In the genomic region with DNA sequence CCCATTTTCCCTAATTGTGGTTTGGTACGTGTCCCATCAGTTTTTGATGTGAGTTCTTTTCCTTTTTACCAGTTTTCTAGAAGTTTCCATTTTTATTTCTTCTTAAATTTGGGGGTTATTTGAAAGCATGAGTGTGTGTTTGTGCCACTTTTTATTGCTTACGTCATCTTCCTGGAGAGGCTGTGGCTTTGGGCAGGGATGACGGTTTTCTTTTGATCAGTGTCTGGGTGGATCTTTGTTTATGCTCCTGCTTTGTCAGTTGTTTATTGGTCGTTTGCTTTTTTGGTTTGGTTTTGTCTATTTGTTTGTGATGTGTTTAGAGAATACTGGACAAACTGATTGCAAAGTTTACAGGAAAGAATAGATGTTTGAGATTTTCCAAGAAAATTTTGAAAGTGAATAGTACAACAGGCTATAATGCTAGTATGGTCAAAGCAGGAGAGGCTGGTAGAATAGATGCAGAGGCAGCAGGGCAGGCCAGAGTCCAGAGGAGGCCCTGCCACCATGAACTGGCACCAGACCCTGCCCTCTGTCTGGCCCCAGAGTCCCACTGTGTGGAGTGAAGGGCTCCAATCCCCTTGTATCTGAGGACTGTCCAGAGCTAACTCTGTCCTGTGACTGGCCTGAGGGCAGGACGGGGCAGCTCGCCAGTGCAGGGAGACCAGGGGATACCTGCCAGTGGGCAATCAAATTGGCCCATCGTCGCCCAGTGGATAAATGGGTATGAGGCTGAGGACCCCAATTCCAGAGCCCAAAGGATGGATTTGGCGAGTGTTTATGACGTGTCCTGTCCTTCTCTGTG, we compare ENCODE assay signal across 15 cellular contexts. TPM values are rescaled to one million over a fixed set of nuclear protein-coding genes. Genes with fewer than 3 reads are reported as not detected.
DNase-seq lines count a peak whose midpoint lies in the region; ATAC-seq and TF ChIP-seq lines count a peak whose summit lies in the region.
"Had no signal": no experiment of that assay in that cellular context is flagged by ENCODE, and none has a peak within 500 bp of the region (broad histone marks: within the 10 kb centered on the region; RNA-seq: fewer than 3 reads in every experiment).

No MANE protein-coding gene starts in this region.

- peak; percentile 68 for ATAC-seq in CD8-positive, alpha-beta T cell

- no peak overlapping the region for H2AFZ ChIP-seq in hepatocyte

- no peaks in the 10 kb centered on the region for H3K79me2 ChIP-seq in hepatocyte

- H3K9me3 Mint-ChIP-seq in activated CD4-positive, alpha-beta T cell treated with anti-CD3 and anti-CD28 coated beads, Interleukin-2, amount 10 ng/mL, durations not matched to agents 7 days and 5 days, result peaks cover 3% of the 10 kb centered on the region
- H3K9me3 Mint-ChIP-seq in CD8-positive, alpha-beta T cell, result no peaks in the 10 kb centered on the region
- peaks cover 4% of the 10 kb centered on the region for H3K9me3 Mint-ChIP-seq in T-helper 1 cell treated with Interleukin-12 subunit alpha and Interleukin-12 subunit beta and Interleukin-4 antibody, amounts not matched to agents 30 μg/mL and 1 μg/mL, for 36 hours
- H3K9me3 Mint-ChIP-seq: activated T-helper 2 cell treated with anti-CD3 and anti-CD28 coated beads, Interferon-gamma antibody, Interleukin-2, Interleukin-4, amounts not matched to agents 10 μg/mL and 5 μg/mL and 100 μg/mL, durations not matched to agents 14 hours and 24 hours and 36 hours had no signal

- peaks cover 17% of the 10 kb centered on the region for H3K4me1 Mint-ChIP-seq in activated CD4-positive, alpha-beta T cell treated with anti-CD3 and anti-CD28 coated beads, Interleukin-2, amount 10 ng/mL, durations not matched to agents 7 days and 5 days
- peaks cover 6% of the 10 kb centered on the region for H3K4me1 Mint-ChIP-seq in CD8-positive, alpha-beta T cell (ENCODE audit: low read depth)
- peaks cover 17% of the 10 kb centered on the region for H3K4me1 Mint-ChIP-seq in T-helper 1 cell treated with Interleukin-12 subunit alpha and Interleukin-12 subunit beta and Interleukin-4 antibody, amounts not matched to agents 30 μg/mL and 1 μg/mL, for 36 hours (ENCODE audit: low read depth)

- WGBS in hepatocyte (ENCODE audit: low lambda C conversion rate, missing lambda C conversion rate), result 71% methylated on average over 10 of the region's 10 CpGs
- 73% methylated on average over 10 of the region's 10 CpGs for WGBS in suprapubic skin

- H3K27me3 Mint-ChIP-seq in activated CD4-positive, alpha-beta T cell treated with anti-CD3 and anti-CD28 coated beads, Interleukin-2, amount 10 ng/mL, durations not matched to agents 7 days and 5 days, result peaks cover 14% of the 10 kb centered on the region
- H3K27me3 Mint-ChIP-seq in CD8-positive, alpha-beta T cell (ENCODE audit: low read depth), result peaks cover 20% of the 10 kb centered on the region
- no peaks in the 10 kb centered on the region for H3K27me3 Mint-ChIP-seq in T-helper 1 cell treated with Interleukin-12 subunit alpha and Interleukin-12 subunit beta and Interleukin-4 antibody, amounts not matched to agents 30 μg/mL and 1 μg/mL, for 36 hours (ENCODE audit: low read depth)

- TF ChIP-seq POLR2A in suprapubic skin (IDR thresholded peaks at IDR 0.05), result no peak

- POLR2A ChIA-PET in activated CD4-positive, alpha-beta T cell treated with anti-CD3 and anti-CD28 coated beads, Interleukin-2, amount 10 ng/mL, durations not matched to agents 7 days and 5 days (lab: Charles Lee), result no interaction called here
- POLR2A ChIA-PET in CD8-positive, alpha-beta T cell (lab: Charles Lee), result no interaction called here

- H3K4me3 ChIP-seq in CD8-positive, alpha-beta T cell (ENCODE audit: low read depth, low read length), result no peak overlapping the region
- H3K4me3 ChIP-seq in hepatocyte (no peak overlapping the region), suprapubic skin (no peak overlapping the region)

- TF ChIP-seq CTCF in CD8-positive, alpha-beta T cell (IDR thresholded peaks at IDR 0.05), result no peak
- TF ChIP-seq CTCF in hepatocyte (IDR thresholded peaks at IDR 0.05; ENCODE audit: poor library complexity) (no peak), suprapubic skin (IDR thresholded peaks at IDR 0.05) (no peak)

- DNase-seq in activated CD4-positive, alpha-beta T cell treated with anti-CD3 and anti-CD28 coated beads, Interleukin-2, amount 10 ng/mL, durations not matched to agents 7 days and 5 days, result peak; percentile 49
- DNase-seq in activated CD4-positive, alpha-beta T cell treated with anti-CD3 and anti-CD28 coated beads, Interleukin-2, amount 50 U/mL, for 48 hours, result no peak
- DNase-seq in CD8-positive, alpha-beta T cell, result peak in 1 of 7 experiments; percentile 47
- DNase-seq in hepatocyte (ENCODE audit: low spot score) (no peak), GF-D8 (lab: John Stamatoyannopoulos, UW) (no peak), NCI-H526 treated with DMSO at 0.1 percent for 48 hours (lab: John Stamatoyannopoulos, UW) (no peak), suprapubic skin (ENCODE audit: low spot score in 2 of 2) (no peak)
- DNase-seq: activated CD4-positive, alpha-beta T cell treated with anti-CD3 and anti-CD28 coated beads for 48 hours; anterior cingulate cortex; hypothalamus; midbrain; MV-4-11; NCI-H187 treated with DMSO at 0.1 percent for 48 hours had no signal

- intact Hi-C loops in CD8-positive, alpha-beta T cell (cut with DNase I, micrococcal nuclease), result no loop called here

- no peak overlapping the region for H3K27ac ChIP-seq in CD8-positive, alpha-beta T cell (ENCODE audit: low read depth, low read length)
- H3K27ac ChIP-seq in hepatocyte, result peak overlapping the region; percentile 75
- no peak overlapping the region for H3K27ac ChIP-seq in suprapubic skin

- H3K4me2 ChIP-seq in hepatocyte, result no peak overlapping the region

- no peaks in the 10 kb centered on the region for H3K27me3 ChIP-seq in CD8-positive, alpha-beta T cell (ENCODE audit: insufficient read depth, low read length)
- no peaks in the 10 kb centered on the region for H3K27me3 ChIP-seq in hepatocyte
- peaks cover 19% of the 10 kb centered on the region for H3K27me3 ChIP-seq in suprapubic skin

- no peaks in the 10 kb centered on the region for H3K9me3 ChIP-seq in CD8-positive, alpha-beta T cell (ENCODE audit: low read length)
- H3K9me3 ChIP-seq in hepatocyte (ENCODE audit: low read depth) (no peaks in the 10 kb centered on the region), suprapubic skin (no peaks in the 10 kb centered on the region)

- peak overlapping the region; percentile 23 for H3K4me3 Mint-ChIP-seq in activated CD4-positive, alpha-beta T cell treated with anti-CD3 and anti-CD28 coated beads, Interleukin-2, amount 10 ng/mL, durations not matched to agents 7 days and 5 days
- H3K4me3 Mint-ChIP-seq in CD8-positive, alpha-beta T cell, result no peak overlapping the region
- H3K4me3 Mint-ChIP-seq in T-helper 1 cell treated with Interleukin-12 subunit alpha and Interleukin-12 subunit beta and Interleukin-4 antibody, amounts not matched to agents 30 μg/mL and 1 μg/mL, for 36 hours, result peak overlapping the region; percentile 35

- no peak for TF ChIP-seq EP300 in suprapubic skin (IDR thresholded peaks at IDR 0.05)

- H3K4me1 ChIP-seq in CD8-positive, alpha-beta T cell (ENCODE audit: insufficient read depth, low read length), result peaks cover 9% of the 10 kb centered on the region
- peaks cover 6% of the 10 kb centered on the region for H3K4me1 ChIP-seq in hepatocyte (ENCODE audit: insufficient read depth)
- H3K4me1 ChIP-seq in suprapubic skin, result peaks cover 22% of the 10 kb centered on the region

- peaks cover 3% of the 10 kb centered on the region for H3K36me3 Mint-ChIP-seq in activated CD4-positive, alpha-beta T cell treated with anti-CD3 and anti-CD28 coated beads, Interleukin-2, amount 10 ng/mL, durations not matched to agents 7 days and 5 days (ENCODE audit: low read depth)
- H3K36me3 Mint-ChIP-seq in CD8-positive, alpha-beta T cell, result no peaks in the 10 kb centered on the region
- peaks cover 6% of the 10 kb centered on the region for H3K36me3 Mint-ChIP-seq in T-helper 1 cell treated with Interleukin-12 subunit alpha and Interleukin-12 subunit beta and Interleukin-4 antibody, amounts not matched to agents 30 μg/mL and 1 μg/mL, for 36 hours (ENCODE audit: low read depth)

- H3K36me3 ChIP-seq in CD8-positive, alpha-beta T cell (ENCODE audit: insufficient read depth, low read length), result no peaks in the 10 kb centered on the region
- no peaks in the 10 kb centered on the region for H3K36me3 ChIP-seq in hepatocyte (replicated peaks; ENCODE audit: insufficient read depth, low read depth)
- H3K36me3 ChIP-seq in suprapubic skin, result no peaks in the 10 kb centered on the region

- H4K20me1 ChIP-seq in hepatocyte (ENCODE audit: insufficient read depth, poor library complexity, severe bottlenecking), result no peaks in the 10 kb centered on the region

- CTCF ChIA-PET in activated CD4-positive, alpha-beta T cell treated with anti-CD3 and anti-CD28 coated beads, Interleukin-2, amount 10 ng/mL, durations not matched to agents 7 days and 5 days (lab: Charles Lee), result interaction anchor here (0.6 kb wide), 1 partner anchor 455 kb away, joined by 3 read pairs; no protein-coding TSS in a partner anchor
- CTCF ChIA-PET in CD8-positive, alpha-beta T cell (lab: Charles Lee), result interaction anchor here (3.0 kb wide), 1 partner anchor 8 kb away, joined by 11 read pairs; no protein-coding TSS in a partner anchor

- H3K9me2 ChIP-seq in hepatocyte (replicated peaks; ENCODE audit: insufficient read depth), result no peaks in the 10 kb centered on the region

- peak overlapping the region; percentile 87 for H3K27ac Mint-ChIP-seq in activated CD4-positive, alpha-beta T cell treated with anti-CD3 and anti-CD28 coated beads, Interleukin-2, amount 10 ng/mL, durations not matched to agents 7 days and 5 days
- peak overlapping the region; percentile 12 for H3K27ac Mint-ChIP-seq in CD8-positive, alpha-beta T cell
- H3K27ac Mint-ChIP-seq in T-helper 1 cell treated with Interleukin-12 subunit alpha and Interleukin-12 subunit beta and Interleukin-4 antibody, amounts not matched to agents 30 μg/mL and 1 μg/mL, for 36 hours, result peak overlapping the region; percentile 88
- H3K27ac Mint-ChIP-seq: activated T-helper 2 cell treated with anti-CD3 and anti-CD28 coated beads, Interferon-gamma antibody, Interleukin-2, Interleukin-4, amounts not matched to agents 10 μg/mL and 5 μg/mL and 100 μg/mL, durations not matched to agents 14 hours and 24 hours and 36 hours had no signal

RNA-seq across cellular contexts. Expression of gene SNED1, which starts 23.4 kb away (rescaled TPM):
- 1 to 10 TPM; 6.1 to 8.6 TPM for total RNA-seq in activated CD4-positive, alpha-beta T cell treated with anti-CD3 and anti-CD28 coated beads, Interleukin-2, amount 10 ng/mL, durations not matched to agents 7 days and 5 days
- 10 to 100 TPM; 32.4 to 38.4 TPM for total RNA-seq in CD8-positive, alpha-beta T cell
- total RNA-seq in hepatocyte (3.5 and 6.5 TPM in 2 replicates), suprapubic skin (10 to 100 TPM in 3 of 4 donors, 1 to 10 TPM in 1; 5.6 to 31.9 (median 13.2) TPM)
- 3.7 and 4.6 TPM in 2 replicates for polyA plus RNA-seq in hepatocyte

Comparison
In these comparisons a context has a peak if more than half of its experiments do, and no peak if none do; other contexts are left out.
1. H3K27ac Mint-ChIP-seq: peak in every context shown above with its lines; median percentile 88 in T-helper 1 cell treated with Interleukin-12 subunit alpha and Interleukin-12 subunit beta and Interleukin-4 antibody, amounts not matched to agents 30 μg/mL and 1 μg/mL, for 36 hours; 87 in activated CD4-positive, alpha-beta T cell treated with anti-CD3 and anti-CD28 coated beads, Interleukin-2, amount 10 ng/mL, durations not matched to agents 7 days and 5 days; 12 in CD8-positive, alpha-beta T cell.